Comparison of ENCODE assay signal across 10 cellular contexts in genomic region chr17:79405823-79406222, GRCh38.
"Had no signal": no experiment of that assay in that cellular context is flagged by ENCODE, and none has a peak within 500 bp of the region (broad histone marks: within the 10 kb centered on the region; RNA-seq: fewer than 3 reads in every experiment).

No MANE protein-coding gene starts in this region.

- H3K27ac ChIP-seq: GM23248, KMS-11 had no signal

- FAIRE-seq: H54, HTR-8/SVneo had no signal

- H3K27ac Mint-ChIP-seq: H9, HFFc6 had no signal

- H3K9me3 Mint-ChIP-seq: H9, HFFc6 had no signal

- H3K4me2 ChIP-seq: KMS-11 had no signal

- H2AFZ ChIP-seq: GM23248 had no signal

- DNase-seq: GM23248, GOT3, H9, HCEC 1CT, HFFc6, IMR-90, KBM-7 had no signal

- H3K4me3 ChIP-seq: GM23248 had no signal

- H3K9ac ChIP-seq: GM23248, KMS-11 had no signal

- H3K4me3 Mint-ChIP-seq: H9, HFFc6 had no signal
